ENCODE assay signal across 16 cellular contexts in genomic region chr2:175049671-175050070, GRCh38. TPM values are rescaled to one million over a fixed set of nuclear protein-coding genes. Genes with fewer than 3 reads are reported as not detected.
DNase-seq lines count a peak whose midpoint lies in the region; FAIRE-seq and TF ChIP-seq lines count a peak whose summit lies in the region.
"Had no signal": no experiment of that assay in that cellular context is flagged by ENCODE, and none has a peak within 500 bp of the region (broad histone marks: within the 10 kb centered on the region; RNA-seq: fewer than 3 reads in every experiment).

No MANE protein-coding gene starts in this region.

- no peaks in the 10 kb centered on the region for H4K20me1 ChIP-seq in GM23248 (ENCODE audit: insufficient read depth)

- H3K9me3 ChIP-seq in GM23248 (ENCODE audit: low read depth), result no peaks in the 10 kb centered on the region
- H3K9me3 ChIP-seq in CD4-positive, alpha-beta memory T cell (ENCODE audit: control insufficient read depth in 1 of 2, low read length in 2 of 2), result no peaks in the 10 kb centered on the region

- CTCF ChIA-PET in CD4-positive, alpha-beta memory T cell (lab: Charles Lee; ENCODE audit: partially characterized antibody), result interaction anchor here (1.3 to 1.6 kb wide), 4 partner anchors 11 to 301 kb away, joined by 3 to 6 read pairs (median 4); no protein-coding TSS in a partner anchor

- H3K9me2 ChIP-seq in GM23248 (ENCODE audit: insufficient read depth), result no peaks in the 10 kb centered on the region

- no peak for FAIRE-seq in bronchial epithelial cell (lab: Jason Lieb, UNC)
- FAIRE-seq: A204.1, GM12878, GM19239 had no signal

- no peaks in the 10 kb centered on the region for H3F3A ChIP-seq in GM23248 (ENCODE audit: insufficient read depth)

- no peak overlapping the region for H3K27ac Mint-ChIP-seq in CD4-positive, alpha-beta memory T cell
- H3K27ac Mint-ChIP-seq: CD4-positive, alpha-beta T cell had no signal

- H3K27ac ChIP-seq in GM23248, result no peak overlapping the region
- no peak overlapping the region for H3K27ac ChIP-seq in CD4-positive, alpha-beta memory T cell (ENCODE audit: low read depth, low read length)
- H3K27ac ChIP-seq: HL-60 had no signal

- H2AFZ ChIP-seq in GM23248, result no peak overlapping the region

- intact Hi-C loops in CD4-positive, alpha-beta memory T cell (cut with micrococcal nuclease), result no loop called here

- in situ Hi-C loops in GM23248 (cut with MboI), result no loop called here

- H3K4me3 Mint-ChIP-seq in CD4-positive, alpha-beta memory T cell, result no peak overlapping the region
- H3K4me3 Mint-ChIP-seq: CD4-positive, alpha-beta T cell had no signal

- H3K27me3 ChIP-seq in GM23248 (replicated peaks; ENCODE audit: insufficient read depth) (no peaks in the 10 kb centered on the region), bronchial epithelial cell (ENCODE audit: control insufficient read depth, insufficient read depth, low read length) (no peaks in the 10 kb centered on the region)
- no peaks in the 10 kb centered on the region for H3K27me3 ChIP-seq in CD4-positive, alpha-beta memory T cell (ENCODE audit: insufficient read depth, low read length)

- H3K27me3 Mint-ChIP-seq in CD4-positive, alpha-beta memory T cell, result no peaks in the 10 kb centered on the region
- H3K27me3 Mint-ChIP-seq: CD4-positive, alpha-beta T cell had no signal

- DNase-seq in GM23248 (peak; percentile 36), NCI-H82 (lab: John Stamatoyannopoulos, UW) (peak; percentile 77), bronchial epithelial cell (ENCODE audit: low read depth) (peak; percentile 19), kidney tubule cell (ENCODE audit: low spot score) (peak; percentile 43), islet precursor cell (no peak), SW480 (ENCODE audit: low spot score) (no peak)
- DNase-seq in CD4-positive, alpha-beta memory T cell, result no peak
- DNase-seq: CD4-positive, alpha-beta T cell; NCI-H1105; NCI-H1694; NCI-H2081 treated with DMSO at 0.1 percent for 48 hours; NCI-H748 treated with DMSO at 0.1 percent for 48 hours had no signal

- no peak overlapping the region for H3K4me2 ChIP-seq in GM23248 (ENCODE audit: unreplicated experiment)

- H3K36me3 ChIP-seq in GM23248 (ENCODE audit: low read depth) (no peaks in the 10 kb centered on the region), bronchial epithelial cell (ENCODE audit: control insufficient read depth, insufficient read depth, low read length) (no peaks in the 10 kb centered on the region)
- no peaks in the 10 kb centered on the region for H3K36me3 ChIP-seq in CD4-positive, alpha-beta memory T cell (ENCODE audit: insufficient read depth, low read length)

- no peak overlapping the region for H3K9ac ChIP-seq in GM23248

- H3K79me2 ChIP-seq in GM23248 (ENCODE audit: insufficient read depth), result no peaks in the 10 kb centered on the region

- POLR2A ChIA-PET in CD4-positive, alpha-beta memory T cell (lab: Charles Lee; ENCODE audit: partially characterized antibody), result no interaction called here

- peaks cover 5 to 18% of the 10 kb centered on the region in 2 donors for H3K36me3 Mint-ChIP-seq in CD4-positive, alpha-beta memory T cell

- no peak for TF ChIP-seq CTCF in bronchial epithelial cell (IDR thresholded peaks at IDR 0.05; ENCODE audit: insufficient read depth, low read length, severe bottlenecking)

- peaks cover 0 to 2% (median 0%) of the 10 kb centered on the region in 8 donors for H3K9me3 Mint-ChIP-seq in CD4-positive, alpha-beta memory T cell

- H3K4me1 ChIP-seq in GM23248 (ENCODE audit: insufficient read depth), result no peaks in the 10 kb centered on the region
- no peaks in the 10 kb centered on the region for H3K4me1 ChIP-seq in CD4-positive, alpha-beta memory T cell (ENCODE audit: insufficient read depth, low read length)

- H3K4me3 ChIP-seq in GM23248 (no peak overlapping the region), bronchial epithelial cell (ENCODE audit: low read depth, low read length) (no peak overlapping the region)
- no peak overlapping the region for H3K4me3 ChIP-seq in CD4-positive, alpha-beta memory T cell (ENCODE audit: low read length in 2 of 2)
- H3K4me3 ChIP-seq: GM12878 had no signal

- H3K4me1 Mint-ChIP-seq in CD4-positive, alpha-beta memory T cell, result no peaks in the 10 kb centered on the region

RNA-seq across cellular contexts. Expression of gene CHN1, which starts 44.5 kb away (rescaled TPM):
- 101 and 115 TPM in 2 replicates for total RNA-seq in GM23248 (2014; rRNA removed; shearing (Covaris generic))
- 126 and 130 TPM in 2 replicates for polyA plus RNA-seq in GM23248 (2016; fragmentation: Nextera tagmentation; extraction: Ambion mirVana)
- 0.64 and 2.6 TPM in 2 replicates for total RNA-seq in bronchial epithelial cell
- total RNA-seq in CD4-positive, alpha-beta memory T cell, result 1 to 10 TPM; 3.4 to 3.7 TPM
- 10 to 100 TPM; 14.1 to 15.3 TPM for polyA plus RNA-seq in CD4-positive, alpha-beta memory T cell

Comparison
In these comparisons a context has a peak if more than half of its experiments do, and no peak if none do; other contexts are left out.
1. DNase-seq: peak in GM23248 (single experiment), NCI-H82 (single experiment), bronchial epithelial cell (single experiment) and kidney tubule cell (single experiment); none in CD4-positive, alpha-beta memory T cell (0 of 5), islet precursor cell (single experiment) and SW480 (single experiment).
2. RNA of gene CHN1, which starts 44.5 kb away (total RNA-seq): 101 to 115 TPM in GM23248; 3.4 to 3.7 TPM in CD4-positive, alpha-beta memory T cell and 0.64 to 2.6 TPM in bronchial epithelial cell; every median in the first group is over 10 times any median in the second.